Comparison of ENCODE assay signal across 23 cellular contexts in the genomic region with DNA sequence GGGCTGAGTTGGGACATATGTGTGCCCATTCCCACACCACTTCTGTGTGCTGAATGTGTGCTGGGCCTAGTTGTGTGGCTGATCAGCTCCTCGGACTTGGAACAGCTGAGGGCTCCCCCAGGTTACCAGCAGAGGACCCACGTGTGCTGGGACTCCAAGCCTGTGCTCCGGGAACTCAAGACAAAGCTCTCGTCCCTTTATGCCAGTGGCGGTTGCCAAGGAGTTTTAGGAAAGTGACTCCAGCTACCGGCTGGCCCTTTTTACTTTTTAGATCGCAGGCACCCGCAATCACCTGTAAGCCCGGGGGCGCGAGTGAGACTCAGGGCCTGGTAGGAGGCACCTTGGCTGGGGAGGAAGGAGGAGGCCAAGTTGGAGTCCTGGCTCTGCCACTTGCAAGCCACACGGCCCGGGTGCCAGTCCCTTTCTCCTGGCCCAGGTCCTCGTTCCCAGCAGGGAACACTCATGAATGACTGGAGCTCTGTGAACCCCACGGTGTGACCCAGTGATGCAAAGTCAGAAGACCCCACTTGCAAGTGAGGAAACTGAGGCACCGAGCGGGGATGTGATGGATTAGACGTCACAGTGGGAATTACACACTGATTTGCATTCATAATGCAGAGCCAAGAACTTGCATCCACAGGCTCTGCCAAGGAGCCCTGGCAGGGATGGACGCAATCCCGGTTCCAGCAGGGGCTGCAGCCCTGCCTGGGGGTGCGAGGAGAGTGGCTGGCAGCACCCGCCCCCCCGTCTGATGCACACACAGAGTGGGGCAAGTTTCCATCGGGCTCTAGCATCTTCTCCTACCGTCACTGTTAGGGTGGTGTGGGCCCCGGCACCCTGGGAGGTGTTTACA. TPM values are rescaled to one million over a fixed set of nuclear protein-coding genes. Genes with fewer than 3 reads are reported as not detected.
DNase-seq lines count a peak whose midpoint lies in the region; ATAC-seq and TF ChIP-seq lines count a peak whose summit lies in the region.
"Had no signal": no experiment of that assay in that cellular context is flagged by ENCODE, and none has a peak within 500 bp of the region (broad histone marks: within the 10 kb centered on the region; RNA-seq: fewer than 3 reads in every experiment).

No MANE protein-coding gene starts in this region.

- TF ChIP-seq CTCF in brain (conservative IDR thresholded peaks at IDR 0.05) = no peak
- no peak for TF ChIP-seq CTCF in PC-3 (conservative IDR thresholded peaks at IDR 0.05; ENCODE audit: low read depth, low read length)

- no peaks in the 10 kb centered on the region for H4K20me1 ChIP-seq in PC-3 (ENCODE audit: low read length)

- peak overlapping the region; percentile 44 to 94 (median 79) for H3K27ac Mint-ChIP-seq in brain
- H3K27ac Mint-ChIP-seq: B cell had no signal

- intact Hi-C loops in PC-3 (cut with micrococcal nuclease) = no loop called here

- CTCF ChIA-PET in PC-3 (lab: Charles Lee) = no interaction called here

- peak in 9 of 14 donors; percentile 32 to 87 (median 65) for DNase-seq in C1 segment of cervical spinal cord (lab: John Stamatoyannopoulos, UW)
- peak; percentile 72 for DNase-seq in medulla oblongata (ENCODE audit: extremely low spot score)
- DNase-seq in pons (ENCODE audit: low spot score) = peak; percentile 31
- DNase-seq in DMS153 (lab: John Stamatoyannopoulos, UW) = no peak
- no peak for DNase-seq in COLO668 (lab: John Stamatoyannopoulos, UW; ENCODE audit: unreplicated experiment)
- no peak for DNase-seq in NCI-H1417 (lab: John Stamatoyannopoulos, UW)
- DNase-seq in PC-3 = no peak
- DNase-seq: COR-L47, DMS 273 treated with DMSO at 0.1 percent for 48 hours, DND-41, GOT3, KG1, NCI-H1092, NCI-H1436 treated with DMSO at 0.1 percent for 48 hours, NCI-H1930, NCI-H2227 treated with DMSO at 0.1 percent for 48 hours, NCI-H510A, NCI-H748 treated with DMSO at 0.1 percent for 48 hours, SIG-M5 had no signal

- H3K36me3 ChIP-seq in PC-3 (ENCODE audit: low read depth, low read length) = no peaks in the 10 kb centered on the region

- H3K4me3 Mint-ChIP-seq in brain = no peak overlapping the region
- H3K4me3 Mint-ChIP-seq: B cell had no signal

- no peak overlapping the region for H3K9ac ChIP-seq in PC-3 (ENCODE audit: low read length)

- no peak for ATAC-seq in PC-3
- ATAC-seq: HCT116 had no signal

- H3K4me2 ChIP-seq in PC-3 (ENCODE audit: low read length) = no peak overlapping the region

- no TSS peak for BruUV-seq in PC-3 (replicated peaks; lab: Mats Ljungman, UMichigan)

- no peak overlapping the region for H3K4me3 ChIP-seq in PC-3 (ENCODE audit: low read length)

- H3K79me2 ChIP-seq in PC-3 (ENCODE audit: low read length) = no peaks in the 10 kb centered on the region

- H3K4me1 ChIP-seq in PC-3 (ENCODE audit: insufficient read depth, low read length) = no peaks in the 10 kb centered on the region

- peaks cover 32% of the 10 kb centered on the region for H3K4me1 Mint-ChIP-seq in brain

- H3K9me2 ChIP-seq in PC-3 (replicated peaks; ENCODE audit: low read length) = no peaks in the 10 kb centered on the region

- H3K36me3 Mint-ChIP-seq in brain = no peaks in the 10 kb centered on the region

- no peaks in the 10 kb centered on the region for H3K9me3 ChIP-seq in PC-3 (ENCODE audit: low read length)

- POLR2A ChIA-PET in PC-3 (lab: Charles Lee; ENCODE audit: unreplicated experiment) = no interaction called here

- no peak overlapping the region for H3K27ac ChIP-seq in PC-3 (ENCODE audit: low read length)
- H3K27ac ChIP-seq: RWPE1 had no signal

- no peak overlapping the region for H2AFZ ChIP-seq in PC-3 (ENCODE audit: low read length)

- H3K9me3 Mint-ChIP-seq in brain = no peaks in the 10 kb centered on the region

- H3F3A ChIP-seq in PC-3 (ENCODE audit: low read length, unreplicated experiment) = no peaks in the 10 kb centered on the region

- H3K27me3 ChIP-seq in PC-3 (ENCODE audit: low read length) = no peaks in the 10 kb centered on the region

- no peaks in the 10 kb centered on the region for H3K27me3 Mint-ChIP-seq in brain
- H3K27me3 Mint-ChIP-seq: B cell had no signal

RNA-seq across cellular contexts. Expression of a gene that starts 26.9 kb away (rescaled TPM):
- 6.4 TPM for polyA plus RNA-seq in brain (ENCODE audit: insufficient read depth, low read depth, low replicate concordance)
- total RNA-seq in PC-3 (2014; rRNA removed) = not detected in 2 replicates

Comparison
In these comparisons a context has a peak if more than half of its experiments do, and no peak if none do; other contexts are left out.
1. DNase-seq: peak in C1 segment of cervical spinal cord (9 of 14), medulla oblongata (single experiment) and pons (single experiment); none in DMS153 (single experiment), COLO668 (single experiment), NCI-H1417 (0 of 3) and PC-3 (single experiment).